In genomic region chr11:100855466-100856067, GRCh38 we compare ENCODE assay signal across 8 cellular contexts.
DNase-seq lines count a peak whose midpoint lies in the region; ATAC-seq and TF ChIP-seq lines count a peak whose summit lies in the region.

No MANE protein-coding gene starts in this region.

- H3K27me3 ChIP-seq in Loucy (ENCODE audit: insufficient read depth, low read length, poor library complexity, severe bottlenecking), result no peaks in the 10 kb centered on the region

- ATAC-seq in HG03097 (IDR thresholded peaks at IDR 0.05; ENCODE audit: low FRiP score, unreplicated experiment), result no peak
- no peak for ATAC-seq in mucosa of descending colon

- intact Hi-C loops in mucosa of descending colon (cut with DNase I, micrococcal nuclease), result loop anchor here in 1 of 2 donors (5.0 kb wide), 1 partner anchor 278 kb away; no protein-coding TSS in a partner anchor

- no peak overlapping the region for H3K4me2 ChIP-seq in Loucy (ENCODE audit: low read depth, low read length, poor library complexity, severe bottlenecking)

- in situ Hi-C loops in SK-MEL-5 (cut with HindIII; ENCODE audit: low pct_unique_long_range_greater_than_20kb, low sequenced_read_pairs), result no loop called here

- H4K20me1 ChIP-seq in Loucy (ENCODE audit: insufficient read depth, low read length, poor library complexity, severe bottlenecking), result no peaks in the 10 kb centered on the region

- H3K9me3 ChIP-seq in Loucy (ENCODE audit: insufficient read depth, low read depth, low read length) (no peaks in the 10 kb centered on the region), mucosa of descending colon (no peaks in the 10 kb centered on the region)

- H3K36me3 ChIP-seq in Loucy (ENCODE audit: insufficient read depth, low read length), result no peaks in the 10 kb centered on the region
- no peaks in the 10 kb centered on the region for H3K36me3 ChIP-seq in mucosa of descending colon (ENCODE audit: low read depth)

- H3K4me1 ChIP-seq in Loucy (ENCODE audit: insufficient read depth, low read length, poor library complexity, severe bottlenecking), result no peaks in the 10 kb centered on the region
- H3K4me1 ChIP-seq in mucosa of descending colon (ENCODE audit: low read depth), result no peaks in the 10 kb centered on the region

- H3F3A ChIP-seq in Loucy (ENCODE audit: low read depth), result no peaks in the 10 kb centered on the region

- H2AFZ ChIP-seq in Loucy (ENCODE audit: low read length), result no peak overlapping the region

- TF ChIP-seq CTCF in Loucy (conservative IDR thresholded peaks at IDR 0.05; ENCODE audit: low read length) (peak; percentile 71), fibroblast of villous mesenchyme (IDR thresholded peaks at IDR 0.05; ENCODE audit: insufficient read depth, low read depth, low read length) (peak; percentile 54), mucosa of descending colon (IDR thresholded peaks at IDR 0.05) (no peak)

- no peaks in the 10 kb centered on the region for H3K9me2 ChIP-seq in Loucy (replicated peaks; ENCODE audit: low read depth, low read length)

- no peak overlapping the region for H3K9ac ChIP-seq in Loucy (ENCODE audit: low read depth, low read length, poor library complexity, severe bottlenecking)

- no peaks in the 10 kb centered on the region for H3K79me2 ChIP-seq in Loucy (ENCODE audit: insufficient read depth, low read length)

- H3K4me3 ChIP-seq in Loucy (ENCODE audit: low read length, poor library complexity, severe bottlenecking) (no peak overlapping the region), fibroblast of villous mesenchyme (ENCODE audit: low read depth, low read length) (no peak overlapping the region), mucosa of descending colon (no peak overlapping the region)

- DNase-seq in NCI-H2029 treated with DMSO at 0.1 percent for 48 hours (lab: John Stamatoyannopoulos, UW) (peak; percentile 13), NCI-H2029 (lab: John Stamatoyannopoulos, UW) (no peak), SK-MEL-5 (ENCODE audit: low read depth, low spot score) (peak; percentile 72), fibroblast of villous mesenchyme (ENCODE audit: low read depth) (peak; percentile 80), superior temporal gyrus (ENCODE audit: extremely low spot score) (peak; percentile 85), mucosa of descending colon (no peak)

Comparison
In these comparisons a context has a peak if more than half of its experiments do, and no peak if none do; other contexts are left out.
1. DNase-seq: peak in NCI-H2029 treated with DMSO at 0.1 percent for 48 hours (single experiment), SK-MEL-5 (single experiment), fibroblast of villous mesenchyme (single experiment) and superior temporal gyrus (single experiment); none in NCI-H2029 (single experiment) and mucosa of descending colon (0 of 3).